In the genomic region with DNA sequence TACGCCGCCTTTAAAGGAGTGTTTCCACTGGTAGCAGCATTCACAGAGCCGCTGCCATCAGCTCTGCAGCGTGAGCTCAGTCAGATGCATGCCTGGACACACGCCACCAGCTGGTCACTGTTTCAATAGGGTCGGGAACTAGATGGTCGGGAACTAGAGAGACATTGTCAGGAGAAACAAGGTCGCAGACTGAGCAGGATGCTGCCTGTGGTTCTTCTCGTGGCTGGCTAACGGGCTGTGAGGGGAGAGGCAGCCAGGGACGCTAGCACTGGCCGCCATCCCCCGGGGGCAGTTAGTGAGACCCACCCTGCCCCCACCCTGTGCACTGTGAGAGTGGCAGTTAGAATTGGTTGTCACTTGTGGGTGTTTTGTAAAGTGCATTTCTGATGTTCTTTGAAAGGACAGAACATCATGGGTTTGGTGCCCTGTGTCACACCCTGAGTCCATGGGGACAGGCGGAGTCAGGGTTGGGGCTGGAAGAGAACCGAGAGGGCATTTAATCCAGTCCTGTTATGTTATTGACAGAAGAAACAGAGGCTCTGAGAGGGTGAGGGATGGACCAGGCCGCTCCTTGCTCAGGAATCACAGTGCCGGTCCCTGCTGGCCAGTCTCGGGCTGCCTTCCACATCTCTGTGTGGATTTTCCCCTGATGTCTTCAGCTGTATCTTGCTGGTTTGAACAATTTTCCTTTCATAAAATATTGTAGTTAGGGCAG, we compare ENCODE assay signal across 8 cellular contexts.
DNase-seq lines count a peak whose midpoint lies in the region; ATAC-seq and TF ChIP-seq lines count a peak whose summit lies in the region.

No MANE protein-coding gene starts in this region.

- DNase-seq in DMS153 (lab: John Stamatoyannopoulos, UW), result peak; percentile 11
- DNase-seq in NCI-H748 (lab: John Stamatoyannopoulos, UW; ENCODE audit: unreplicated experiment), result peak; percentile 82
- peak; percentile 43 for DNase-seq in epithelial cell of esophagus (ENCODE audit: low read depth)
- DNase-seq in middle frontal gyrus (ENCODE audit: extremely low spot score, low spot score), result peak; percentile 77
- no peak for DNase-seq in activated T-cell treated with anti-CD3 and anti-CD28 coated beads for 4 hours

- peak; percentile 39 for TF ChIP-seq CTCF in epithelial cell of esophagus (IDR thresholded peaks at IDR 0.05; ENCODE audit: insufficient read depth, low read depth, low read length, missing control alignments)

- ATAC-seq in GM21529 (IDR thresholded peaks at IDR 0.05; ENCODE audit: unreplicated experiment) (no peak), GM19035 (IDR thresholded peaks at IDR 0.05; ENCODE audit: unreplicated experiment) (no peak), HG02759 (IDR thresholded peaks at IDR 0.05; ENCODE audit: unreplicated experiment) (no peak)

- H3K4me3 ChIP-seq in epithelial cell of esophagus (ENCODE audit: low read length), result no peak overlapping the region
